ENCODE assay signal across 10 cellular contexts in genomic region chr19:41564515-41565383, GRCh38. TPM values are rescaled to one million over a fixed set of nuclear protein-coding genes. Genes with fewer than 3 reads are reported as not detected.
DNase-seq lines count a peak whose midpoint lies in the region; ATAC-seq lines count a peak whose summit lies in the region.
"Had no signal": no experiment of that assay in that cellular context is flagged by ENCODE, and none has a peak within 500 bp of the region (broad histone marks: within the 10 kb centered on the region; RNA-seq: fewer than 3 reads in every experiment).

No MANE protein-coding gene starts in this region.

- peak overlapping the region; percentile 31 for H3K27ac Mint-ChIP-seq in activated CD4-positive, alpha-beta T cell treated with anti-CD3 and anti-CD28 coated beads, Interleukin-2, amount 10 ng/mL, durations not matched to agents 7 days and 5 days
- H3K27ac Mint-ChIP-seq in activated CD8-positive, alpha-beta T cell treated with anti-CD3 and anti-CD28 coated beads, Interleukin-2, amount 10 ng/mL, durations not matched to agents 7 days and 5 days: no peak overlapping the region
- H3K27ac Mint-ChIP-seq in stimulated activated effector memory CD8-positive, alpha-beta T cell treated with anti-CD3 and anti-CD28 coated beads, Interleukin-12 subunit alpha, Interleukin-12 subunit beta, amount 100 ng/mL, for 72 hours: no peak overlapping the region

- POLR2A ChIA-PET in activated CD4-positive, alpha-beta T cell treated with anti-CD3 and anti-CD28 coated beads, Interleukin-2, amount 10 ng/mL, durations not matched to agents 7 days and 5 days (lab: Charles Lee): interaction anchor here (1.9 kb wide), 1 partner anchor 10 kb away, joined by 8 read pairs; no protein-coding TSS in a partner anchor
- POLR2A ChIA-PET in activated CD8-positive, alpha-beta T cell treated with anti-CD3 and anti-CD28 coated beads, Interleukin-2, amount 10 ng/mL, durations not matched to agents 7 days and 5 days (lab: Charles Lee): interaction anchor here (1.7 kb wide), 1 partner anchor 16 kb away, joined by 8 read pairs; no protein-coding TSS in a partner anchor

- H3K4me1 Mint-ChIP-seq in activated CD4-positive, alpha-beta T cell treated with anti-CD3 and anti-CD28 coated beads, Interleukin-2, amount 10 ng/mL, durations not matched to agents 7 days and 5 days: peaks cover 58% of the 10 kb centered on the region
- H3K4me1 Mint-ChIP-seq in activated CD8-positive, alpha-beta T cell treated with anti-CD3 and anti-CD28 coated beads, Interleukin-2, amount 10 ng/mL, durations not matched to agents 7 days and 5 days (ENCODE audit: low read depth): peaks cover 36% of the 10 kb centered on the region
- peaks cover 32% of the 10 kb centered on the region for H3K4me1 Mint-ChIP-seq in stimulated activated effector memory CD8-positive, alpha-beta T cell treated with anti-CD3 and anti-CD28 coated beads, Interleukin-12 subunit alpha, Interleukin-12 subunit beta, amount 100 ng/mL, for 72 hours

- WGBS in iPS DF 6.9 (ENCODE audit: insufficient coverage, insufficient read length): no CpG with 5 or more reads among the region's 59 CpGs

- no peaks in the 10 kb centered on the region for H3K9me3 ChIP-seq in iPS DF 6.9 (ENCODE audit: control insufficient read depth, insufficient read depth, low read length)

- peaks cover 8% of the 10 kb centered on the region for H3K4me1 ChIP-seq in iPS DF 6.9 (ENCODE audit: control insufficient read depth, insufficient read depth, low read length)

- H3K27me3 Mint-ChIP-seq in activated CD4-positive, alpha-beta T cell treated with anti-CD3 and anti-CD28 coated beads, Interleukin-2, amount 10 ng/mL, durations not matched to agents 7 days and 5 days: no peaks in the 10 kb centered on the region
- H3K27me3 Mint-ChIP-seq in activated CD8-positive, alpha-beta T cell treated with anti-CD3 and anti-CD28 coated beads, Interleukin-2, amount 10 ng/mL, durations not matched to agents 7 days and 5 days (ENCODE audit: low read depth): peaks cover 26% of the 10 kb centered on the region

- H3K36me3 ChIP-seq in iPS DF 6.9 (ENCODE audit: control insufficient read depth, insufficient read depth, low read length): no peaks in the 10 kb centered on the region

- no peaks in the 10 kb centered on the region for H3K9me3 Mint-ChIP-seq in activated CD4-positive, alpha-beta T cell treated with anti-CD3 and anti-CD28 coated beads, Interleukin-2, amount 10 ng/mL, durations not matched to agents 7 days and 5 days
- no peaks in the 10 kb centered on the region for H3K9me3 Mint-ChIP-seq in activated CD8-positive, alpha-beta T cell treated with anti-CD3 and anti-CD28 coated beads, Interleukin-2, amount 10 ng/mL, durations not matched to agents 7 days and 5 days (ENCODE audit: insufficient read depth)
- no peaks in the 10 kb centered on the region for H3K9me3 Mint-ChIP-seq in stimulated activated effector memory CD8-positive, alpha-beta T cell treated with anti-CD3 and anti-CD28 coated beads, Interleukin-12 subunit alpha, Interleukin-12 subunit beta, amount 100 ng/mL, for 72 hours

- no peak overlapping the region for H3K27ac ChIP-seq in iPS DF 6.9 (ENCODE audit: low read length)

- H3K4me3 ChIP-seq in iPS DF 6.9 (ENCODE audit: low read length): peak overlapping the region; percentile 23; the same call in 1 of the 2 replicates

- H3K4me3 Mint-ChIP-seq in activated CD4-positive, alpha-beta T cell treated with anti-CD3 and anti-CD28 coated beads, Interleukin-2, amount 10 ng/mL, durations not matched to agents 7 days and 5 days: peak overlapping the region; percentile 60
- H3K4me3 Mint-ChIP-seq in activated CD8-positive, alpha-beta T cell treated with anti-CD3 and anti-CD28 coated beads, Interleukin-2, amount 10 ng/mL, durations not matched to agents 7 days and 5 days: peak overlapping the region; percentile 30
- peak overlapping the region; percentile 45 for H3K4me3 Mint-ChIP-seq in stimulated activated effector memory CD8-positive, alpha-beta T cell treated with anti-CD3 and anti-CD28 coated beads, Interleukin-12 subunit alpha, Interleukin-12 subunit beta, amount 100 ng/mL, for 72 hours

- peaks cover 56% of the 10 kb centered on the region for H3K36me3 Mint-ChIP-seq in activated CD4-positive, alpha-beta T cell treated with anti-CD3 and anti-CD28 coated beads, Interleukin-2, amount 10 ng/mL, durations not matched to agents 7 days and 5 days (ENCODE audit: low read depth)
- peaks cover 30% of the 10 kb centered on the region for H3K36me3 Mint-ChIP-seq in activated CD8-positive, alpha-beta T cell treated with anti-CD3 and anti-CD28 coated beads, Interleukin-2, amount 10 ng/mL, durations not matched to agents 7 days and 5 days (ENCODE audit: low read depth)
- H3K36me3 Mint-ChIP-seq in stimulated activated effector memory CD8-positive, alpha-beta T cell treated with anti-CD3 and anti-CD28 coated beads, Interleukin-12 subunit alpha, Interleukin-12 subunit beta, amount 100 ng/mL, for 72 hours: peaks cover 59% of the 10 kb centered on the region

- CTCF ChIA-PET in activated CD4-positive, alpha-beta T cell treated with anti-CD3 and anti-CD28 coated beads, Interleukin-2, amount 10 ng/mL, durations not matched to agents 7 days and 5 days (lab: Charles Lee): interaction anchor here (1.4 to 3.5 kb wide), 8 partner anchors 8 to 116 kb away, joined by 4 to 23 read pairs (median 6); no protein-coding TSS in a partner anchor
- CTCF ChIA-PET in activated CD8-positive, alpha-beta T cell treated with anti-CD3 and anti-CD28 coated beads, Interleukin-2, amount 10 ng/mL, durations not matched to agents 7 days and 5 days (lab: Charles Lee): interaction anchor here (0.7 to 8.5 kb wide), 16 partner anchors 8 to 155 kb away, joined by 3 to 126 read pairs (median 10); partner anchors contain the start of genes CEACAM21 and DMAC2

- no peak for ATAC-seq in activated CD8-positive, alpha-beta T cell treated with anti-CD3 and anti-CD28 coated beads, Interleukin-2, amount 10 ng/mL, durations not matched to agents 7 days and 5 days
- ATAC-seq in stimulated activated effector memory CD8-positive, alpha-beta T cell treated with anti-CD3 and anti-CD28 coated beads, Interleukin-12 subunit alpha, Interleukin-12 subunit beta, amount 100 ng/mL, for 72 hours: peak; percentile 5
- no peak for ATAC-seq in HG02759 (IDR thresholded peaks at IDR 0.05; ENCODE audit: unreplicated experiment)
- ATAC-seq in GM21367 (IDR thresholded peaks at IDR 0.05; ENCODE audit: unreplicated experiment): no peak

- peaks cover 21% of the 10 kb centered on the region for H3K27me3 ChIP-seq in iPS DF 6.9 (ENCODE audit: control insufficient read depth, insufficient read depth, low read length)

- no peak for DNase-seq in activated CD4-positive, alpha-beta T cell treated with anti-CD3 and anti-CD28 coated beads, Interleukin-2, amount 10 ng/mL, durations not matched to agents 7 days and 5 days
- no peak for DNase-seq in activated CD4-positive, alpha-beta T cell treated with anti-CD3 and anti-CD28 coated beads for 4 hours
- DNase-seq in activated CD8-positive, alpha-beta T cell treated with anti-CD3 and anti-CD28 coated beads, Interleukin-2, amount 10 ng/mL, durations not matched to agents 7 days and 5 days: no peak
- DNase-seq in iPS DF 6.9 (ENCODE audit: low read depth, low spot score) (no peak), Ammon's horn (ENCODE audit: low spot score) (no peak)
- no peak for DNase-seq in stimulated activated effector memory CD8-positive, alpha-beta T cell treated with anti-CD3 and anti-CD28 coated beads, Interleukin-12 subunit alpha, Interleukin-12 subunit beta, amount 100 ng/mL, for 72 hours (ENCODE audit: low spot score in 2 of 2)
- DNase-seq: amniotic stem cell, GOT3 had no signal

RNA-seq across cellular contexts. Expression of gene CEACAM21, which starts 11.2 kb away (rescaled TPM):
- 10 to 100 TPM; 72.0 to 78.3 TPM for total RNA-seq in activated CD4-positive, alpha-beta T cell treated with anti-CD3 and anti-CD28 coated beads, Interleukin-2, amount 10 ng/mL, durations not matched to agents 7 days and 5 days
- total RNA-seq in activated CD8-positive, alpha-beta T cell treated with anti-CD3 and anti-CD28 coated beads, Interleukin-2, amount 10 ng/mL, durations not matched to agents 7 days and 5 days: 10 to 100 TPM; 41.8 to 49.4 TPM
